ENCODE assay signal across 3 cellular contexts in the genomic region with DNA sequence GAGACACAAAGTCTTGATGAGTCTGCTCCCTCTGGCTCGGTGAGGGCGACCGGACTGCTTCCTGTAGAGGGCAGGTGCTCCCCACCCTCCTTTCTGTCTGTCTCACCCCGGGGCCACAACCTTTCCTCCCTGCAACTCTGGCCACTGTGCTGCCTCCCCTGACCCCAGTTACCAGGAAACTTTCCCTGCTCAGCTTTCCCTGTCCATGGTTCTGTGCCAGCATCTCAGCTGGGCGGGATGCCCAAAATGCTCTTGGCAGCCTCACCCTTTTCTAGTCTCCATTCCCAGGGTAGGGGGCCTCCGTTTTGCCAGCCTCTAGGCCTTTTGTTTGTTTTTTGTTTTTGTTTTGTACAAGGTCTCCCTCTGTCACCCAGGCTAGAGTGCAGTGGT.
TF ChIP-seq lines count a peak whose summit lies in the region.

No MANE protein-coding gene starts in this region.

TF ChIP-seq in SK-N-SH, 30 proteins besides CTCF, POLR2A, EP300 and RAD21:
- no peak for TF ChIP-seq RXRA (IDR thresholded peaks at IDR 0.05; ENCODE audit: borderline replicate concordance, low read depth)
- TF ChIP-seq CHD2 (IDR thresholded peaks at IDR 0.05; ENCODE audit: low read length, partially characterized antibody): no peak
- TF ChIP-seq POLR2AphosphoS5 (IDR thresholded peaks at IDR 0.05; ENCODE audit: low read depth, low read length): no peak
- TF ChIP-seq REST (IDR thresholded peaks at IDR 0.05; ENCODE audit: low read depth, low read length): peak; percentile 81
- no peak for TF ChIP-seq FOXJ3 (CRISPR knock-in tag; IDR thresholded peaks at IDR 0.05)
- no peak for TF ChIP-seq MXI1 (IDR thresholded peaks at IDR 0.05; ENCODE audit: low read depth, low read length)
- TF ChIP-seq FOSL2 (IDR thresholded peaks at IDR 0.05; ENCODE audit: borderline replicate concordance, low read depth): no peak
- TF ChIP-seq TCF12 (IDR thresholded peaks at IDR 0.05): no peak

TF ChIP-seq in SK-N-SH treated with all-trans-retinoic acid at 6 μM for 48 hours, 23 proteins besides CTCF, POLR2A, EP300 and RAD21 (continues in another document):
- no peak for TF ChIP-seq ARNTL (CRISPR knock-in tag; IDR thresholded peaks at IDR 0.05; ENCODE audit: borderline replicate concordance, low read depth)
- no peak for TF ChIP-seq RARB (CRISPR knock-in tag; IDR thresholded peaks at IDR 0.05)
- TF ChIP-seq ISL1 (CRISPR knock-in tag; IDR thresholded peaks at IDR 0.05): no peak
- TF ChIP-seq TSHZ2 (CRISPR knock-in tag; IDR thresholded peaks at IDR 0.05): no peak
- TF ChIP-seq, protein P1, sequence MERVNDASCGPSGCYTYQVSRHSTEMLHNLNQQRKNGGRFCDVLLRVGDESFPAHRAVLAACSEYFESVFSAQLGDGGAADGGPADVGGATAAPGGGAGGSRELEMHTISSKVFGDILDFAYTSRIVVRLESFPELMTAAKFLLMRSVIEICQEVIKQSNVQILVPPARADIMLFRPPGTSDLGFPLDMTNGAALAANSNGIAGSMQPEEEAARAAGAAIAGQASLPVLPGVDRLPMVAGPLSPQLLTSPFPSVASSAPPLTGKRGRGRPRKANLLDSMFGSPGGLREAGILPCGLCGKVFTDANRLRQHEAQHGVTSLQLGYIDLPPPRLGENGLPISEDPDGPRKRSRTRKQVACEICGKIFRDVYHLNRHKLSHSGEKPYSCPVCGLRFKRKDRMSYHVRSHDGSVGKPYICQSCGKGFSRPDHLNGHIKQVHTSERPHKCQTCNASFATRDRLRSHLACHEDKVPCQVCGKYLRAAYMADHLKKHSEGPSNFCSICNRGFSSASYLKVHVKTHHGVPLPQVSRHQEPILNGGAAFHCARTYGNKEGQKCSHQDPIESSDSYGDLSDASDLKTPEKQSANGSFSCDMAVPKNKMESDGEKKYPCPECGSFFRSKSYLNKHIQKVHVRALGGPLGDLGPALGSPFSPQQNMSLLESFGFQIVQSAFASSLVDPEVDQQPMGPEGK (CRISPR knock-in tag; IDR thresholded peaks at IDR 0.05; ENCODE audit: borderline replicate concordance): no peak
- no peak for TF ChIP-seq TOX (CRISPR knock-in tag; IDR thresholded peaks at IDR 0.05; ENCODE audit: borderline replicate concordance)
- TF ChIP-seq BACH2 (CRISPR knock-in tag; IDR thresholded peaks at IDR 0.05; ENCODE audit: borderline replicate concordance): no peak
- no peak for TF ChIP-seq CSRNP3 (CRISPR knock-in tag; IDR thresholded peaks at IDR 0.05)
- TF ChIP-seq ZFP3 (CRISPR knock-in tag; IDR thresholded peaks at IDR 0.05): no peak
- TF ChIP-seq ZFP30 (CRISPR knock-in tag; IDR thresholded peaks at IDR 0.05): no peak
- no peak for TF ChIP-seq SNAI2 (CRISPR knock-in tag; IDR thresholded peaks at IDR 0.05)
- no peak for TF ChIP-seq POU6F1 (CRISPR knock-in tag; IDR thresholded peaks at IDR 0.05; ENCODE audit: borderline replicate concordance, low read depth)
- no peak for TF ChIP-seq TCF4 (CRISPR knock-in tag; IDR thresholded peaks at IDR 0.05; ENCODE audit: borderline replicate concordance)
- no peak for TF ChIP-seq CSDC2 (CRISPR knock-in tag; IDR thresholded peaks at IDR 0.05)
- TF ChIP-seq ZNF70 (CRISPR knock-in tag; IDR thresholded peaks at IDR 0.05): no peak
- no peak for TF ChIP-seq ESRRG (CRISPR knock-in tag; IDR thresholded peaks at IDR 0.05)

TF ChIP-seq in HepG2, 621 proteins besides CTCF, POLR2A, EP300 and RAD21:
- TF ChIP-seq ZNF263 (CRISPR knock-in tag; IDR thresholded peaks at IDR 0.05) (peak; percentile 78), ZNF225 (CRISPR knock-in tag; IDR thresholded peaks at IDR 0.05) (no peak), STAG1 (CRISPR knock-in tag; IDR thresholded peaks at IDR 0.05) (peak; percentile 45), ZNF407 (CRISPR knock-in tag; IDR thresholded peaks at IDR 0.05; ENCODE audit: not compliant biosample characterization) (peak; percentile 10), ZBTB38 (CRISPR knock-in tag; IDR thresholded peaks at IDR 0.05) (0 out of 2 replicates have a peak, but pooled peaks have one; percentile 48)
